ENCODE assay signal across 22 cellular contexts in the genomic region with DNA sequence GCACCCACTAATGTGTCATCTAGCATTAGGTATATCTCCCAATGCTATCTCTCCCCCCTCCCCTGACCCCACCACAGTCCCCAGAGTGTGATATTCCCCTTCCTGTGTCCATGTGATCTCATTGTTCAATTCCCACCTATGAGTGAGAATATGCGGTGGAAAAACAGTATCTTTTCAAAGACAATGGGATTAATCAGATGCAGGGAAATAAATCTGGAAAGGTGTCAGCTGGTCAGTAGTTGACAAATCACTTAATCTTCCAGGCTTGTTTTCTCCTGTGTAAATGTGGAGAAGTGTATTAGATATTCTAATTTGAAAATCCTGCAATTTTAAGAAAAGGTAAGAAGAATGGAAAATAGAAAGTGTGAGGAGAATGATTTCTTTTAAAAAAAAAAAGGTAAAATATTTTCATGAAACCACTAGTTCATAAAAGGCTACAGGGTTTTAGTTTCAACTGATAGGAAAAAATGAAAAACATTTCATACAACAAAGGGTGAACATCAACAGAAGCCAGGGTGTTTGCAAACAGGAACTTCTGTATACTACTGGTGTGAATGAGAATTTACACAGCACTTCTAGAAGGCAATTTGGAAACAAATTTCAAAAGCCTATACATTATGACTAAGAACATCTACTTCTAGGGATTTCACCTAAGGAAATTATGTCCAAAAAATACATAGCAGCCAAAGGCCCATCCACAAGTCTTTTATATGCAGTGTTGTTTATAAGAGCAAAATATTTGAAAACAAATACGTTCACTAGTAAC.
DNase-seq lines count a peak whose midpoint lies in the region; ATAC-seq lines count a peak whose summit lies in the region.
"Had no signal": no experiment of that assay in that cellular context is flagged by ENCODE, and none has a peak within 500 bp of the region (broad histone marks: within the 10 kb centered on the region; RNA-seq: fewer than 3 reads in every experiment).

No MANE protein-coding gene starts in this region.

- intact Hi-C loops in activated naive CD4-positive, alpha-beta T cell treated with anti-CD3 and anti-CD28 coated beads for 36 hours (cut with micrococcal nuclease): no loop called here

- POLR2A ChIA-PET in activated CD8-positive, alpha-beta T cell treated with anti-CD3 and anti-CD28 coated beads, Interleukin-2, amount 10 ng/mL, durations not matched to agents 7 days and 5 days (lab: Charles Lee): interaction anchor here (0.7 kb wide), 1 partner anchor 386 kb away, joined by 3 read pairs; no protein-coding TSS in a partner anchor

- H3K27ac Mint-ChIP-seq in activated naive CD4-positive, alpha-beta T cell treated with anti-CD3 and anti-CD28 coated beads for 36 hours: peak overlapping the region; percentile 82
- H3K27ac Mint-ChIP-seq in activated CD8-positive, alpha-beta T cell treated with anti-CD3 and anti-CD28 coated beads, Interleukin-2, amount 10 ng/mL, durations not matched to agents 7 days and 5 days: peak overlapping the region; percentile 66
- H3K27ac Mint-ChIP-seq in effector memory CD8-positive, alpha-beta T cell: peak overlapping the region; percentile 88 to 91
- peak overlapping the region; percentile 75 for H3K27ac Mint-ChIP-seq in stimulated activated naive CD8-positive, alpha-beta T cell treated with anti-CD3 and anti-CD28 coated beads, Interleukin-15, Interleukin-2, amounts not matched to agents 100 ng/mL and 50 ng/mL, for 24 hours

- H3K36me3 Mint-ChIP-seq in activated naive CD4-positive, alpha-beta T cell treated with anti-CD3 and anti-CD28 coated beads for 36 hours (ENCODE audit: low read depth): peaks cover 29% of the 10 kb centered on the region
- H3K36me3 Mint-ChIP-seq in activated CD8-positive, alpha-beta T cell treated with anti-CD3 and anti-CD28 coated beads, Interleukin-2, amount 10 ng/mL, durations not matched to agents 7 days and 5 days (ENCODE audit: low read depth): peaks cover 68% of the 10 kb centered on the region
- peaks cover 24% of the 10 kb centered on the region for H3K36me3 Mint-ChIP-seq in effector memory CD8-positive, alpha-beta T cell (ENCODE audit: insufficient read depth)
- peaks cover 58% of the 10 kb centered on the region for H3K36me3 Mint-ChIP-seq in stimulated activated naive CD8-positive, alpha-beta T cell treated with anti-CD3 and anti-CD28 coated beads, Interleukin-15, Interleukin-2, amounts not matched to agents 100 ng/mL and 50 ng/mL, for 24 hours (ENCODE audit: low read depth)

- CTCF ChIA-PET in activated naive CD4-positive, alpha-beta T cell treated with anti-CD3 and anti-CD28 coated beads for 36 hours (lab: Charles Lee): no interaction called here
- CTCF ChIA-PET in activated CD8-positive, alpha-beta T cell treated with anti-CD3 and anti-CD28 coated beads, Interleukin-2, amount 10 ng/mL, durations not matched to agents 7 days and 5 days (lab: Charles Lee): no interaction called here

- peaks cover 8% of the 10 kb centered on the region for H3K9me3 Mint-ChIP-seq in activated naive CD4-positive, alpha-beta T cell treated with anti-CD3 and anti-CD28 coated beads for 36 hours
- peaks cover 12% of the 10 kb centered on the region for H3K9me3 Mint-ChIP-seq in activated CD8-positive, alpha-beta T cell treated with anti-CD3 and anti-CD28 coated beads, Interleukin-2, amount 10 ng/mL, durations not matched to agents 7 days and 5 days (ENCODE audit: insufficient read depth)
- peaks cover 2 to 5% of the 10 kb centered on the region in 2 donors for H3K9me3 Mint-ChIP-seq in effector memory CD8-positive, alpha-beta T cell
- no peaks in the 10 kb centered on the region for H3K9me3 Mint-ChIP-seq in stimulated activated naive CD8-positive, alpha-beta T cell treated with anti-CD3 and anti-CD28 coated beads, Interleukin-15, Interleukin-2, amounts not matched to agents 100 ng/mL and 50 ng/mL, for 24 hours

- no peak for ATAC-seq in activated CD8-positive, alpha-beta T cell treated with anti-CD3 and anti-CD28 coated beads, Interleukin-2, amount 10 ng/mL, durations not matched to agents 7 days and 5 days
- ATAC-seq in effector memory CD8-positive, alpha-beta T cell (replicated peaks): no peak
- no peak for ATAC-seq in HG02973 (IDR thresholded peaks at IDR 0.05; ENCODE audit: unreplicated experiment)
- ATAC-seq in GM18867 (IDR thresholded peaks at IDR 0.05; ENCODE audit: unreplicated experiment): no peak
- ATAC-seq: pancreas had no signal

- H3K4me1 Mint-ChIP-seq in activated naive CD4-positive, alpha-beta T cell treated with anti-CD3 and anti-CD28 coated beads for 36 hours (ENCODE audit: low read depth): peaks cover 71% of the 10 kb centered on the region
- H3K4me1 Mint-ChIP-seq in activated CD8-positive, alpha-beta T cell treated with anti-CD3 and anti-CD28 coated beads, Interleukin-2, amount 10 ng/mL, durations not matched to agents 7 days and 5 days (ENCODE audit: low read depth): peaks cover 75% of the 10 kb centered on the region
- H3K4me1 Mint-ChIP-seq in effector memory CD8-positive, alpha-beta T cell (ENCODE audit: low read depth in 2 of 2): peaks cover 41 to 57% of the 10 kb centered on the region in 2 donors
- peaks cover 83% of the 10 kb centered on the region for H3K4me1 Mint-ChIP-seq in stimulated activated naive CD8-positive, alpha-beta T cell treated with anti-CD3 and anti-CD28 coated beads, Interleukin-15, Interleukin-2, amounts not matched to agents 100 ng/mL and 50 ng/mL, for 24 hours (ENCODE audit: low read depth)

- H3K27me3 Mint-ChIP-seq in activated naive CD4-positive, alpha-beta T cell treated with anti-CD3 and anti-CD28 coated beads for 36 hours (ENCODE audit: low read depth): no peaks in the 10 kb centered on the region
- H3K27me3 Mint-ChIP-seq in activated CD8-positive, alpha-beta T cell treated with anti-CD3 and anti-CD28 coated beads, Interleukin-2, amount 10 ng/mL, durations not matched to agents 7 days and 5 days (ENCODE audit: low read depth): no peaks in the 10 kb centered on the region
- no peaks in the 10 kb centered on the region for H3K27me3 Mint-ChIP-seq in effector memory CD8-positive, alpha-beta T cell
- H3K27me3 Mint-ChIP-seq in stimulated activated naive CD8-positive, alpha-beta T cell treated with anti-CD3 and anti-CD28 coated beads, Interleukin-15, Interleukin-2, amounts not matched to agents 100 ng/mL and 50 ng/mL, for 24 hours: no peaks in the 10 kb centered on the region
- H3K27me3 Mint-ChIP-seq: memory B cell, naive B cell had no signal

- DNase-seq in activated naive CD4-positive, alpha-beta T cell treated with anti-CD3 and anti-CD28 coated beads for 36 hours: no peak
- no peak for DNase-seq in activated naive CD4-positive, alpha-beta T cell (lab: John Stamatoyannopoulos, UW)
- no peak for DNase-seq in activated CD8-positive, alpha-beta T cell treated with anti-CD3 and anti-CD28 coated beads, Interleukin-2, amount 10 ng/mL, durations not matched to agents 7 days and 5 days
- DNase-seq in effector memory CD8-positive, alpha-beta T cell: no peak
- no peak for DNase-seq in NCI-H2081 treated with DMSO at 0.1 percent for 48 hours (lab: John Stamatoyannopoulos, UW)
- DNase-seq: anterior cingulate cortex, C1 segment of cervical spinal cord, DMS153, GDM1, GM23248, kidney glomerular epithelial cell, naive B cell, NCI-H1436, NCI-H2171 treated with DMSO at 0.1 percent for 48 hours, NCI-H526, pancreas, SHP77 treated with DMSO at 0.1 percent for 48 hours, sigmoid colon had no signal

- H3K4me3 Mint-ChIP-seq in activated naive CD4-positive, alpha-beta T cell treated with anti-CD3 and anti-CD28 coated beads for 36 hours: no peak overlapping the region
- H3K4me3 Mint-ChIP-seq in activated CD8-positive, alpha-beta T cell treated with anti-CD3 and anti-CD28 coated beads, Interleukin-2, amount 10 ng/mL, durations not matched to agents 7 days and 5 days: no peak overlapping the region
- H3K4me3 Mint-ChIP-seq in effector memory CD8-positive, alpha-beta T cell: peak overlapping the region; percentile 17 to 80
- H3K4me3 Mint-ChIP-seq in stimulated activated naive CD8-positive, alpha-beta T cell treated with anti-CD3 and anti-CD28 coated beads, Interleukin-15, Interleukin-2, amounts not matched to agents 100 ng/mL and 50 ng/mL, for 24 hours: no peak overlapping the region
- H3K4me3 Mint-ChIP-seq: memory B cell had no signal

Comparison
In these comparisons a context has a peak if more than half of its experiments do, and no peak if none do; other contexts are left out.
1. H3K4me3 Mint-ChIP-seq: peak in effector memory CD8-positive, alpha-beta T cell (2 of 2); none in activated naive CD4-positive, alpha-beta T cell treated with anti-CD3 and anti-CD28 coated beads for 36 hours (single experiment), activated CD8-positive, alpha-beta T cell treated with anti-CD3 and anti-CD28 coated beads, Interleukin-2, amount 10 ng/mL, durations not matched to agents 7 days and 5 days (single experiment) and stimulated activated naive CD8-positive, alpha-beta T cell treated with anti-CD3 and anti-CD28 coated beads, Interleukin-15, Interleukin-2, amounts not matched to agents 100 ng/mL and 50 ng/mL, for 24 hours (single experiment).
2. Peak in every context shown above with its lines, with median percentiles within 50 percentile points of each other: H3K27ac Mint-ChIP-seq.